25 cellular contexts compared by ENCODE assay signal in genomic region chr4:152689615-152690501, GRCh38. TPM values are rescaled to one million over a fixed set of nuclear protein-coding genes. Genes with fewer than 3 reads are reported as not detected.
A peak's percentile ranks its signal among the peaks of the same experiment; 100 is the strongest.
DNase-seq lines count a peak whose midpoint lies in the region; ATAC-seq and FAIRE-seq lines count a peak whose summit lies in the region.
"Had no signal": no experiment of that assay in that cellular context is flagged by ENCODE, and none has a peak within 500 bp of the region (broad histone marks: within the 10 kb centered on the region; RNA-seq: fewer than 3 reads in every experiment).

No MANE protein-coding gene starts in this region.

- no peaks in the 10 kb centered on the region for H3K79me1 ChIP-seq in neuronal stem cell (ENCODE audit: low read depth, low read length)

- no peak overlapping the region for H2BK5ac ChIP-seq in neuronal stem cell (ENCODE audit: low read length)

- no peaks in the 10 kb centered on the region for H3K4me1 ChIP-seq in neuronal stem cell (ENCODE audit: control insufficient read depth in 2 of 2, insufficient read depth in 1 of 2, low read depth in 1 of 2, low read length in 2 of 2)
- H3K4me1 ChIP-seq: lower lobe of right lung had no signal

- H3K9me3 ChIP-seq in neuronal stem cell (replicated peaks in 1 of 2; ENCODE audit: control insufficient read depth in 2 of 2, insufficient read depth in 1 of 2, low read depth in 1 of 2, low read length in 2 of 2), result no peaks in the 10 kb centered on the region
- H3K9me3 ChIP-seq: lower lobe of right lung, thoracic aorta had no signal

- no peak overlapping the region for H3K27ac ChIP-seq in neuronal stem cell (replicated peaks; ENCODE audit: low read length)
- H3K27ac ChIP-seq: lower lobe of right lung, thoracic aorta had no signal

- no peaks in the 10 kb centered on the region for H3K36me3 Mint-ChIP-seq in memory B cell
- H3K36me3 Mint-ChIP-seq: activated naive CD8-positive, alpha-beta T cell; WTC11 had no signal

- no peak overlapping the region for H3K4ac ChIP-seq in neuronal stem cell (ENCODE audit: low read length)

- ATAC-seq in Right ventricle myocardium inferior (peak; percentile 11), left cardiac atrium (no peak), memory B cell (ENCODE audit: low read depth) (peak; percentile 26), GM19324 (IDR thresholded peaks at IDR 0.05; ENCODE audit: low FRiP score, unreplicated experiment) (no peak)
- ATAC-seq: WTC11 had no signal

- H3K4me1 Mint-ChIP-seq in memory B cell, result peaks cover 10% of the 10 kb centered on the region

- H3K27me3 ChIP-seq in neuronal stem cell (ENCODE audit: control insufficient read depth in 3 of 3, insufficient read depth in 3 of 3, low read depth in 1 of 3, low read length in 3 of 3), result peaks cover 0 to 20% (median 0%) of the 10 kb centered on the region in 3 experiments

- H4K91ac ChIP-seq in neuronal stem cell (ENCODE audit: low read depth, low read length, poor library complexity), result no peak overlapping the region

- no peaks in the 10 kb centered on the region for H3K36me3 ChIP-seq in neuronal stem cell (replicated peaks in 1 of 2; ENCODE audit: control insufficient read depth in 2 of 2, insufficient read depth in 2 of 2, low read length in 2 of 2)
- H3K36me3 ChIP-seq: lower lobe of right lung, thoracic aorta had no signal

- no CpG with 5 or more reads among the region's 7 CpGs for WGBS in neuronal stem cell (ENCODE audit: extremely low coverage in 2 of 2, insufficient read length in 2 of 2, insufficient replicate concordance in 1 of 2), 2 donors

- no peak overlapping the region for H3K4me3 ChIP-seq in neuronal stem cell (ENCODE audit: low read length in 2 of 2)
- H3K4me3 ChIP-seq: lower lobe of right lung, smooth muscle cell, thoracic aorta had no signal

- H2BK120ac ChIP-seq in neuronal stem cell (ENCODE audit: low read depth, low read length), result no peak overlapping the region

- DNase-seq in Right ventricle myocardium inferior (ENCODE audit: missing footprints) (no peak), left cardiac atrium (no peak), amniotic epithelial cell (ENCODE audit: low read depth) (peak; percentile 19), memory B cell (ENCODE audit: low spot score in 2 of 2) (no peak), RCC 7860 (ENCODE audit: low spot score) (no peak), NCI-H524 treated with DMSO at 0.1 percent for 48 hours (lab: John Stamatoyannopoulos, UW) (no peak), neuronal stem cell (ENCODE audit: low spot score) (no peak)
- DNase-seq: activated CD4-positive, alpha-beta memory T cell treated with anti-CD3 and anti-CD28 coated beads, Interleukin-2, amount 10 ng/mL, durations not matched to agents 7 days and 5 days; CD4-positive, alpha-beta T cell; DMS79; glutamatergic neuron; lower lobe of right lung; MM.1S; NCI-H187 treated with DMSO at 0.1 percent for 48 hours; NCI-H345; SHP77 treated with DMSO at 0.1 percent for 48 hours; stimulated activated CD8-positive, alpha-beta memory T cell treated with anti-CD3 and anti-CD28 coated beads, Interleukin-4, amount 100 ng/mL, for 48 hours had no signal

- H2BK12ac ChIP-seq in neuronal stem cell (ENCODE audit: low read length), result no peak overlapping the region

- no peak overlapping the region for H3K18ac ChIP-seq in neuronal stem cell (ENCODE audit: low read length)

- no peak overlapping the region for H4K8ac ChIP-seq in neuronal stem cell (ENCODE audit: low read depth, low read length)

- no peak overlapping the region for H3K27ac Mint-ChIP-seq in memory B cell
- H3K27ac Mint-ChIP-seq: activated CD4-positive, alpha-beta memory T cell treated with anti-CD3 and anti-CD28 coated beads, Interleukin-2, amount 10 ng/mL, durations not matched to agents 7 days and 5 days; activated naive CD8-positive, alpha-beta T cell; CD4-positive, alpha-beta T cell; progenitor cell of endocrine pancreas; T-helper 2 cell treated with Interferon-gamma antibody and Interleukin-4, amounts not matched to agents 5 μg/mL and 100 μg/mL, for 36 hours; WTC11 had no signal

- no peak overlapping the region for H2BK15ac ChIP-seq in neuronal stem cell (ENCODE audit: low read length)

- H2AFZ ChIP-seq in neuronal stem cell (ENCODE audit: low read length), result no peak overlapping the region

- H3K23ac ChIP-seq in neuronal stem cell (ENCODE audit: low read depth, low read length, poor library complexity), result no peak overlapping the region

- no peak overlapping the region for H3K4me3 Mint-ChIP-seq in memory B cell
- H3K4me3 Mint-ChIP-seq: activated CD4-positive, alpha-beta memory T cell treated with anti-CD3 and anti-CD28 coated beads, Interleukin-2, amount 10 ng/mL, durations not matched to agents 7 days and 5 days; activated naive CD8-positive, alpha-beta T cell; CD4-positive, alpha-beta T cell; T-helper 2 cell treated with Interferon-gamma antibody and Interleukin-4, amounts not matched to agents 5 μg/mL and 100 μg/mL, for 36 hours; WTC11 had no signal

- no peak overlapping the region for H2AK5ac ChIP-seq in neuronal stem cell (ENCODE audit: low read depth, low read length)

- no peak overlapping the region for H3K14ac ChIP-seq in neuronal stem cell (ENCODE audit: low read length)

- no peak for FAIRE-seq in RCC 7860 (lab: Jason Lieb, UNC)
- FAIRE-seq: H54 had no signal

- no peak overlapping the region for H3K9ac ChIP-seq in neuronal stem cell (ENCODE audit: low read depth, low read length, poor library complexity)

- H3K4me2 ChIP-seq in neuronal stem cell (ENCODE audit: insufficient read depth, low read length, poor library complexity, severe bottlenecking), result no peak overlapping the region
- H3K4me2 ChIP-seq: smooth muscle cell had no signal

- no peaks in the 10 kb centered on the region for H3K27me3 Mint-ChIP-seq in memory B cell
- H3K27me3 Mint-ChIP-seq: CD4-positive, alpha-beta T cell had no signal

- intact Hi-C loops in Right ventricle myocardium inferior (cut with DNase I), result no loop called here
- intact Hi-C loops in left cardiac atrium (cut with DNase I), result no loop called here

- no peaks in the 10 kb centered on the region for H3K9me3 Mint-ChIP-seq in memory B cell
- H3K9me3 Mint-ChIP-seq: activated CD4-positive, alpha-beta memory T cell treated with anti-CD3 and anti-CD28 coated beads, Interleukin-2, amount 10 ng/mL, durations not matched to agents 7 days and 5 days; CD4-positive, alpha-beta T cell; T-helper 2 cell treated with Interferon-gamma antibody and Interleukin-4, amounts not matched to agents 5 μg/mL and 100 μg/mL, for 36 hours; WTC11 had no signal

RNA-seq across cellular contexts. Expression of gene TMEM154, which starts 10.1 kb away (rescaled TPM):
- total RNA-seq in Right ventricle myocardium inferior (3.2 TPM), left cardiac atrium (1 to 10 TPM; 2.8 to 4.4 TPM)
- 0.14 TPM for polyA plus RNA-seq in neuronal stem cell (2013, experiment 1 of 2)
- 0.18 TPM for polyA plus RNA-seq in neuronal stem cell (2013, experiment 2 of 2)

Comparison
In these comparisons a context has a peak if more than half of its experiments do, and no peak if none do; other contexts are left out.
1. ATAC-seq: peak in Right ventricle myocardium inferior (single experiment) and memory B cell (single experiment); none in left cardiac atrium (0 of 2) and GM19324 (single experiment).